Comparison of ENCODE assay signal across 1 cellular context in genomic region chr7:101122933-101123702, GRCh38.
TF ChIP-seq lines count a peak whose summit lies in the region.

No MANE protein-coding gene starts in this region.

TF ChIP-seq in HepG2, 621 proteins besides CTCF, POLR2A, EP300 and RAD21 (continued from another document):
- TF ChIP-seq SRSF4 (IDR thresholded peaks at IDR 0.05; ENCODE audit: low read depth, low read length, poor library complexity, severe bottlenecking) (no peak), HOXA9 (CRISPR knock-in tag; IDR thresholded peaks at IDR 0.05; ENCODE audit: borderline replicate concordance) (no peak), STAG1 (CRISPR knock-in tag; IDR thresholded peaks at IDR 0.05) (no peak), NFE2 (CRISPR knock-in tag; IDR thresholded peaks at IDR 0.05) (no peak), CEBPB (IDR thresholded peaks at IDR 0.05; ENCODE audit: borderline replicate concordance, low read depth, low read length) (peak; percentile 97), RFX5 (IDR thresholded peaks at IDR 0.05; ENCODE audit: low read depth, low read length) (no peak), ZNF142 (CRISPR knock-in tag; IDR thresholded peaks at IDR 0.05) (no peak), ZNF703 (CRISPR knock-in tag; IDR thresholded peaks at IDR 0.05; ENCODE audit: borderline replicate concordance) (no peak; the same call in 1 of the 2 replicates), ZNF10 (CRISPR knock-in tag; IDR thresholded peaks at IDR 0.05; ENCODE audit: borderline replicate concordance, low read depth) (no peak), CHD4 (IDR thresholded peaks at IDR 0.05; ENCODE audit: borderline replicate concordance, low read length) (no peak), ZNF737 (CRISPR knock-in tag; IDR thresholded peaks at IDR 0.05; ENCODE audit: borderline replicate concordance) (no peak), ZNF790 (CRISPR knock-in tag; IDR thresholded peaks at IDR 0.05; ENCODE audit: borderline replicate concordance) (no peak), ZNF558 (CRISPR knock-in tag; IDR thresholded peaks at IDR 0.05; ENCODE audit: borderline replicate concordance) (no peak), ZNF18 (CRISPR knock-in tag; IDR thresholded peaks at IDR 0.05; ENCODE audit: insufficient replicate concordance) (peak; percentile 47), ZNF33B (CRISPR knock-in tag; IDR thresholded peaks at IDR 0.05) (no peak), PBX3 (CRISPR knock-in tag; IDR thresholded peaks at IDR 0.05; ENCODE audit: borderline replicate concordance) (no peak), HES4 (CRISPR knock-in tag; IDR thresholded peaks at IDR 0.05; ENCODE audit: borderline replicate concordance) (no peak), HNRNPLL (IDR thresholded peaks at IDR 0.05; ENCODE audit: low read depth, low read length, poor library complexity, severe bottlenecking) (no peak)
- TF ChIP-seq, protein P1, sequence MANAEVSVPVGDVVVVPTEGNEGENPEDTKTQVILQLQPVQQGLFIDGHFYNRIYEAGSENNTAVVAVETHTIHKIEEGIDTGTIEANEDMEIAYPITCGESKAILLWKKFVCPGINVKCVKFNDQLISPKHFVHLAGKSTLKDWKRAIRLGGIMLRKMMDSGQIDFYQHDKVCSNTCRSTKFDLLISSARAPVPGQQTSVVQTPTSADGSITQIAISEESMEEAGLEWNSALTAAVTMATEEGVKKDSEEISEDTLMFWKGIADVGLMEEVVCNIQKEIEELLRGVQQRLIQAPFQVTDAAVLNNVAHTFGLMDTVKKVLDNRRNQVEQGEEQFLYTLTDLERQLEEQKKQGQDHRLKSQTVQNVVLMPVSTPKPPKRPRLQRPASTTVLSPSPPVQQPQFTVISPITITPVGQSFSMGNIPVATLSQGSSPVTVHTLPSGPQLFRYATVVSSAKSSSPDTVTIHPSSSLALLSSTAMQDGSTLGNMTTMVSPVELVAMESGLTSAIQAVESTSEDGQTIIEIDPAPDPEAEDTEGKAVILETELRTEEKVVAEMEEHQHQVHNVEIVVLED (CRISPR knock-in tag; IDR thresholded peaks at IDR 0.05; ENCODE audit: borderline replicate concordance): no peak
- TF ChIP-seq, protein P2, sequence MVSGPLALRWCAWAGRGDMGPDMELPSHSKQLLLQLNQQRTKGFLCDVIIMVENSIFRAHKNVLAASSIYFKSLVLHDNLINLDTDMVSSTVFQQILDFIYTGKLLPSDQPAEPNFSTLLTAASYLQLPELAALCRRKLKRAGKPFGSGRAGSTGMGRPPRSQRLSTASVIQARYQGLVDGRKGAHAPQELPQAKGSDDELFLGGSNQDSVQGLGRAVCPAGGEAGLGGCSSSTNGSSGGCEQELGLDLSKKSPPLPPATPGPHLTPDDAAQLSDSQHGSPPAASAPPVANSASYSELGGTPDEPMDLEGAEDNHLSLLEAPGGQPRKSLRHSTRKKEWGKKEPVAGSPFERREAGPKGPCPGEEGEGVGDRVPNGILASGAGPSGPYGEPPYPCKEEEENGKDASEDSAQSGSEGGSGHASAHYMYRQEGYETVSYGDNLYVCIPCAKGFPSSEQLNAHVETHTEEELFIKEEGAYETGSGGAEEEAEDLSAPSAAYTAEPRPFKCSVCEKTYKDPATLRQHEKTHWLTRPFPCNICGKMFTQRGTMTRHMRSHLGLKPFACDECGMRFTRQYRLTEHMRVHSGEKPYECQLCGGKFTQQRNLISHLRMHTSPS (CRISPR knock-in tag; IDR thresholded peaks at IDR 0.05; ENCODE audit: low read depth): no peak
